25 cellular contexts compared by ENCODE assay signal in genomic region chr7:68250143-68250542, GRCh38.
"Had no signal": no experiment of that assay in that cellular context is flagged by ENCODE, and none has a peak within 500 bp of the region (broad histone marks: within the 10 kb centered on the region; RNA-seq: fewer than 3 reads in every experiment).

No MANE protein-coding gene starts in this region.

- H3K4me3 Mint-ChIP-seq: activated CD4-positive, alpha-beta memory T cell treated with anti-CD3 and anti-CD28 coated beads for 36 hours; activated naive CD4-positive, alpha-beta T cell treated with anti-CD3 and anti-CD28 coated beads for 36 hours; activated naive CD8-positive, alpha-beta T cell treated with anti-CD3 and anti-CD28 coated beads, Interleukin-2, amount 10 ng/mL, durations not matched to agents 7 days and 5 days; activated T-cell treated with anti-CD3 and anti-CD28 coated beads, Interleukin-2, amount 50 U/mL, for 72 hours; effector memory CD8-positive, alpha-beta T cell; immature natural killer cell; naive B cell had no signal

- H3K27ac ChIP-seq: breast epithelium, colonic mucosa, dorsolateral prefrontal cortex, esophagus muscularis mucosa, hepatocyte, lower lobe of right lung, thoracic aorta, upper lobe of left lung had no signal

- H3K4me3 ChIP-seq: breast epithelium, colonic mucosa, dorsolateral prefrontal cortex, esophagus muscularis mucosa, hepatocyte, lower lobe of right lung, thoracic aorta, upper lobe of left lung had no signal

- H3K27ac Mint-ChIP-seq: activated CD4-positive, alpha-beta memory T cell treated with anti-CD3 and anti-CD28 coated beads for 36 hours; activated naive CD4-positive, alpha-beta T cell treated with anti-CD3 and anti-CD28 coated beads for 36 hours; activated naive CD8-positive, alpha-beta T cell treated with anti-CD3 and anti-CD28 coated beads, Interleukin-2, amount 10 ng/mL, durations not matched to agents 7 days and 5 days; activated T-cell treated with anti-CD3 and anti-CD28 coated beads, Interleukin-2, amount 50 U/mL, for 72 hours; effector memory CD8-positive, alpha-beta T cell; immature natural killer cell; naive B cell had no signal

- H3K36me3 ChIP-seq: breast epithelium, colonic mucosa, esophagus muscularis mucosa, lower lobe of right lung, thoracic aorta, upper lobe of left lung had no signal

- FAIRE-seq: frontal cortex had no signal

- H3K4me1 ChIP-seq: breast epithelium, colonic mucosa, lower lobe of right lung, upper lobe of left lung had no signal

- H3K27me3 Mint-ChIP-seq: activated CD4-positive, alpha-beta memory T cell treated with anti-CD3 and anti-CD28 coated beads for 36 hours; activated naive CD8-positive, alpha-beta T cell treated with anti-CD3 and anti-CD28 coated beads, Interleukin-2, amount 10 ng/mL, durations not matched to agents 7 days and 5 days; effector memory CD8-positive, alpha-beta T cell; naive B cell had no signal

- H3K4me1 Mint-ChIP-seq: activated naive CD8-positive, alpha-beta T cell treated with anti-CD3 and anti-CD28 coated beads, Interleukin-2, amount 10 ng/mL, durations not matched to agents 7 days and 5 days; immature natural killer cell; naive B cell had no signal

- H3K9me3 ChIP-seq: breast epithelium, colonic mucosa, esophagus muscularis mucosa, lower lobe of right lung, thoracic aorta had no signal

- DNase-seq: activated CD4-positive, alpha-beta memory T cell treated with anti-CD3 and anti-CD28 coated beads for 36 hours; activated CD4-positive, alpha-beta T cell treated with anti-CD3 and anti-CD28 coated beads for 48 hours; activated CD4-positive, CD25-positive, alpha-beta regulatory T cell; activated effector memory CD4-positive, alpha-beta T cell treated with Interleukin-2 at 50 U/mL for 16 hours; activated naive CD4-positive, alpha-beta T cell treated with anti-CD3 and anti-CD28 coated beads for 36 hours; activated naive CD8-positive, alpha-beta T cell treated with anti-CD3 and anti-CD28 coated beads, Interleukin-2, amount 10 ng/mL, durations not matched to agents 7 days and 5 days; activated T-cell treated with anti-CD3 and anti-CD28 coated beads, Interleukin-2, amount 50 U/mL, for 72 hours; amniotic stem cell; colonic mucosa; dorsolateral prefrontal cortex; effector memory CD8-positive, alpha-beta T cell; glutamatergic neuron; immature natural killer cell; lower lobe of right lung; naive B cell; occipital lobe; stimulated activated CD4-positive, alpha-beta T cell treated with anti-CD3 and anti-CD28 coated beads, Interleukin-2, amount 100 ng/mL, for 48 hours; stimulated activated naive CD4-positive, alpha-beta T cell treated with Interleukin-2 at 50 U/mL for 16 hours; upper lobe of left lung had no signal

- ATAC-seq: activated T-cell treated with anti-CD3 and anti-CD28 coated beads, Interleukin-2, amount 50 U/mL, for 72 hours; effector memory CD8-positive, alpha-beta T cell; left lobe of liver; lower lobe of right lung had no signal

- H3K27me3 ChIP-seq: breast epithelium, colonic mucosa, esophagus muscularis mucosa, upper lobe of left lung had no signal

- H3K36me3 Mint-ChIP-seq: activated CD4-positive, alpha-beta memory T cell treated with anti-CD3 and anti-CD28 coated beads for 36 hours; activated naive CD8-positive, alpha-beta T cell treated with anti-CD3 and anti-CD28 coated beads, Interleukin-2, amount 10 ng/mL, durations not matched to agents 7 days and 5 days; naive B cell had no signal
